Comparison of ENCODE assay signal across 19 cellular contexts in genomic region chr18:24095976-24096375, GRCh38. TPM values are rescaled to one million over a fixed set of nuclear protein-coding genes. Genes with fewer than 3 reads are reported as not detected.
"Had no signal": no experiment of that assay in that cellular context is flagged by ENCODE, and none has a peak within 500 bp of the region (broad histone marks: within the 10 kb centered on the region; RNA-seq: fewer than 3 reads in every experiment).

No MANE protein-coding gene starts in this region.

- H3K27me3 Mint-ChIP-seq: activated CD4-positive, alpha-beta T cell treated with anti-CD3 and anti-CD28 coated beads for 36 hours; activated naive CD8-positive, alpha-beta T cell treated with anti-CD3 and anti-CD28 coated beads, Interleukin-2, amount 10 ng/mL, durations not matched to agents 7 days and 5 days; effector memory CD8-positive, alpha-beta T cell; natural killer cell treated with Interleukin-12 subunit alpha and Interleukin-12 subunit beta and Interleukin-15 and Interleukin-18, amount 100 ng/mL, for 72 hours had no signal

- H3K9me3 Mint-ChIP-seq: effector memory CD8-positive, alpha-beta T cell; natural killer cell treated with Interleukin-12 subunit alpha and Interleukin-12 subunit beta and Interleukin-15 and Interleukin-18, amount 100 ng/mL, for 72 hours had no signal

- ATAC-seq: activated CD4-positive, alpha-beta T cell treated with anti-CD3 and anti-CD28 coated beads for 36 hours; effector memory CD8-positive, alpha-beta T cell; mucosa of descending colon; natural killer cell treated with Interleukin-12 subunit alpha and Interleukin-12 subunit beta and Interleukin-15 and Interleukin-18, amount 100 ng/mL, for 72 hours; right cardiac atrium had no signal

- H3K4me2 ChIP-seq: hepatocyte had no signal

- H3K27ac ChIP-seq: hepatocyte, left ventricle myocardium inferior, spleen, tibial nerve had no signal

- H3K27ac Mint-ChIP-seq: activated CD4-positive, alpha-beta T cell treated with anti-CD3 and anti-CD28 coated beads for 36 hours; activated naive CD4-positive, alpha-beta T cell treated with anti-CD3 and anti-CD28 coated beads for 36 hours; activated naive CD8-positive, alpha-beta T cell treated with anti-CD3 and anti-CD28 coated beads, Interleukin-2, amount 10 ng/mL, durations not matched to agents 7 days and 5 days had no signal

- H2AFZ ChIP-seq: hepatocyte had no signal

- H3K4me1 ChIP-seq: left ventricle myocardium inferior, tibial nerve had no signal

- H3K79me2 ChIP-seq: hepatocyte had no signal

- H3K4me3 ChIP-seq: hepatocyte, left ventricle myocardium inferior, mucosa of descending colon, spleen, tibial nerve had no signal

- H3K27me3 ChIP-seq: hepatocyte, spleen, tibial nerve had no signal

- H3K4me3 Mint-ChIP-seq: activated CD4-positive, alpha-beta T cell treated with anti-CD3 and anti-CD28 coated beads for 36 hours; activated naive CD4-positive, alpha-beta T cell treated with anti-CD3 and anti-CD28 coated beads for 36 hours; activated naive CD8-positive, alpha-beta T cell treated with anti-CD3 and anti-CD28 coated beads, Interleukin-2, amount 10 ng/mL, durations not matched to agents 7 days and 5 days; effector memory CD8-positive, alpha-beta T cell; natural killer cell treated with Interleukin-12 subunit alpha and Interleukin-12 subunit beta and Interleukin-15 and Interleukin-18, amount 100 ng/mL, for 72 hours had no signal

- DNase-seq: activated CD4-positive, alpha-beta T cell treated with anti-CD3 and anti-CD28 coated beads for 36 hours; activated CD4-positive, CD25-positive, alpha-beta regulatory T cell; activated CD8-positive, alpha-beta memory T cell treated with anti-CD3 and anti-CD28 coated beads for 24 hours; activated effector memory CD4-positive, alpha-beta T cell treated with anti-CD3 and anti-CD28 coated beads, Interleukin-2, amount 50 U/mL, for 16 hours; activated naive CD4-positive, alpha-beta T cell treated with anti-CD3 and anti-CD28 coated beads for 36 hours; activated naive CD8-positive, alpha-beta T cell treated with anti-CD3 and anti-CD28 coated beads, Interleukin-2, amount 10 ng/mL, durations not matched to agents 7 days and 5 days; amygdala; caudate nucleus; cortex of kidney; effector memory CD8-positive, alpha-beta T cell; islet precursor cell; left ventricle myocardium inferior; mucosa of descending colon; right cardiac atrium; spleen; stimulated activated naive CD4-positive, alpha-beta T cell treated with Interleukin-2 at 50 U/mL for 16 hours had no signal

RNA-seq across cellular contexts. Expression of gene CABYR, which starts 42.9 kb away (rescaled TPM):
- total RNA-seq: left ventricle myocardium inferior had no signal
